Comparison of ENCODE assay signal across 8 cellular contexts in genomic region chr11:1573077-1573846, GRCh38. TPM values are rescaled to one million over a fixed set of nuclear protein-coding genes. Genes with fewer than 3 reads are reported as not detected.
DNase-seq lines count a peak whose midpoint lies in the region; ATAC-seq and TF ChIP-seq lines count a peak whose summit lies in the region.

No MANE protein-coding gene starts in this region.

- H3K27me3 ChIP-seq in BLaER1 (peaks cover 90% of the 10 kb centered on the region), ascending aorta (no peaks in the 10 kb centered on the region), tibial nerve (peaks cover 0 to 35% of the 10 kb centered on the region in 2 donors)

- peaks cover 43% of the 10 kb centered on the region for H3K4me1 ChIP-seq in BLaER1
- peaks cover 21 to 27% of the 10 kb centered on the region in 2 donors for H3K4me1 ChIP-seq in ascending aorta
- H3K4me1 ChIP-seq in mesodermal cell (ENCODE audit: control insufficient read depth, insufficient read depth, low read length, poor library complexity, severe bottlenecking): peaks cover 9% of the 10 kb centered on the region
- H3K4me1 ChIP-seq in tibial nerve: peaks cover 0 to 61% (median 22%) of the 10 kb centered on the region in 4 donors

- no peak for TF ChIP-seq POLR2A in tibial nerve (IDR thresholded peaks at IDR 0.05)

- peak; percentile 32 for DNase-seq in NCI-H1105 treated with DMSO at 0.1 percent for 48 hours (lab: John Stamatoyannopoulos, UW)
- peak in 1 of 2 donors; percentile 76 for DNase-seq in ascending aorta (ENCODE audit: low spot score in 2 of 2)
- no peak for DNase-seq in tibial nerve (ENCODE audit: low spot score in 2 of 2)
- DNase-seq in effector CD4-positive, alpha-beta T cell: no peak
- DNase-seq in LoVo (ENCODE audit: low spot score): no peak

- intact Hi-C loops in ascending aorta (cut with DNase I): loop anchor here (5.0 to 10.0 kb wide), 7 partner anchors 91 to 1066 kb away; partner anchors contain the start of genes CTSD and RNH1

- no peak for ATAC-seq in GM18861 (IDR thresholded peaks at IDR 0.05; ENCODE audit: unreplicated experiment)

- peaks cover 9% of the 10 kb centered on the region for H3K9me3 ChIP-seq in BLaER1
- peaks cover 0 to under 1% of the 10 kb centered on the region in 2 donors for H3K9me3 ChIP-seq in ascending aorta
- H3K9me3 ChIP-seq in mesodermal cell (ENCODE audit: control insufficient read depth, low read length): peaks cover 4% of the 10 kb centered on the region
- peaks cover 0 to 7% (median 0%) of the 10 kb centered on the region in 4 donors for H3K9me3 ChIP-seq in tibial nerve

- H3K27ac ChIP-seq in BLaER1: no peak overlapping the region
- H3K27ac ChIP-seq in ascending aorta: peak overlapping the region; percentile 80 to 87
- no peak overlapping the region for H3K27ac ChIP-seq in mesodermal cell (ENCODE audit: low read depth, low read length, severe bottlenecking)
- peak overlapping the region; percentile 71 to 95 (median 92) for H3K27ac ChIP-seq in tibial nerve

- H4K20me1 ChIP-seq in BLaER1: peaks cover 55% of the 10 kb centered on the region

- H3K36me3 ChIP-seq in BLaER1: no peaks in the 10 kb centered on the region
- H3K36me3 ChIP-seq in ascending aorta: no peaks in the 10 kb centered on the region
- no peaks in the 10 kb centered on the region for H3K36me3 ChIP-seq in mesodermal cell (ENCODE audit: control insufficient read depth, insufficient read depth, low read length)
- no peaks in the 10 kb centered on the region for H3K36me3 ChIP-seq in tibial nerve

- no peak for TF ChIP-seq EP300 in tibial nerve (IDR thresholded peaks at IDR 0.05)

- H3K4me2 ChIP-seq in BLaER1: peak overlapping the region; percentile 95

- TF ChIP-seq CTCF in ascending aorta (IDR thresholded peaks at IDR 0.05) (peak in 1 of 3 experiments; percentile 4), tibial nerve (IDR thresholded peaks at IDR 0.05) (peak in 2 of 5 experiments; percentile 17 to 21)

- H3K9ac ChIP-seq in BLaER1: no peak overlapping the region

- WGBS in mesodermal cell (ENCODE audit: insufficient coverage in 2 of 2), 2 experiments: 15 to 19% methylated on average over 14 to 25 of the region's 35 CpGs
- 3 to 9% methylated on average over 18 to 25 of the region's 35 CpGs for WGBS in tibial nerve, 2 donors

- H3K4me3 ChIP-seq in BLaER1 (peak overlapping the region; percentile 71), ascending aorta (peak overlapping the region; percentile 57 to 74), mesodermal cell (ENCODE audit: extremely low read depth, insufficient read depth, low read length, poor library complexity, severe bottlenecking) (peak overlapping the region; percentile 55), tibial nerve (peak overlapping the region; percentile 41 to 65 (median 52))

RNA-seq across cellular contexts. Expression of gene DUSP8, which starts 1.2 kb away (rescaled TPM):
- total RNA-seq in ascending aorta: 27.0 TPM
- polyA plus RNA-seq in mesodermal cell (2013, experiment 1 of 2): 13.0 TPM
- polyA plus RNA-seq in mesodermal cell (2013, experiment 2 of 2): 8.7 TPM
- 10 to 100 TPM in 1 of 4 donors, 1 to 10 TPM in 3; 1.9 to 10.8 (median 3.4) TPM for total RNA-seq in tibial nerve

RNA-seq across cellular contexts. Expression of gene KRTAP5-1, which starts 11.8 kb away (rescaled TPM):
- total RNA-seq in ascending aorta (not detected), tibial nerve (not detected)
- polyA plus RNA-seq in mesodermal cell (2013, experiment 1 of 2): not detected
- not detected for polyA plus RNA-seq in mesodermal cell (2013, experiment 2 of 2)

RNA-seq across cellular contexts. Expression of gene KRTAP5-2, which starts 24.8 kb away (rescaled TPM):
- total RNA-seq in ascending aorta (not detected), tibial nerve (not detected)
- polyA plus RNA-seq in mesodermal cell (2013, experiment 1 of 2): not detected
- not detected for polyA plus RNA-seq in mesodermal cell (2013, experiment 2 of 2)

RNA-seq across cellular contexts. Expression of gene KRTAP5-3, which starts 35.0 kb away (rescaled TPM):
- not detected for total RNA-seq in ascending aorta
- not detected for polyA plus RNA-seq in mesodermal cell (2013, experiment 1 of 2)
- polyA plus RNA-seq in mesodermal cell (2013, experiment 2 of 2): not detected
- not detected for total RNA-seq in tibial nerve

RNA-seq across cellular contexts. Expression of gene KRTAP5-4, which starts 48.7 kb away (rescaled TPM):
- total RNA-seq in ascending aorta: not detected
- polyA plus RNA-seq in mesodermal cell (2013, experiment 1 of 2): not detected
- not detected for polyA plus RNA-seq in mesodermal cell (2013, experiment 2 of 2)
- not detected for total RNA-seq in tibial nerve

Comparison
In these comparisons a context has a peak if more than half of its experiments do, and no peak if none do; other contexts are left out.
1. H3K27ac ChIP-seq: peak in ascending aorta (2 of 2) and tibial nerve (4 of 4); none in BLaER1 (single experiment) and mesodermal cell (single experiment).
2. Peak in every context shown above with its lines, with median percentiles within 50 percentile points of each other: H3K4me3 ChIP-seq.